In the genomic region with DNA sequence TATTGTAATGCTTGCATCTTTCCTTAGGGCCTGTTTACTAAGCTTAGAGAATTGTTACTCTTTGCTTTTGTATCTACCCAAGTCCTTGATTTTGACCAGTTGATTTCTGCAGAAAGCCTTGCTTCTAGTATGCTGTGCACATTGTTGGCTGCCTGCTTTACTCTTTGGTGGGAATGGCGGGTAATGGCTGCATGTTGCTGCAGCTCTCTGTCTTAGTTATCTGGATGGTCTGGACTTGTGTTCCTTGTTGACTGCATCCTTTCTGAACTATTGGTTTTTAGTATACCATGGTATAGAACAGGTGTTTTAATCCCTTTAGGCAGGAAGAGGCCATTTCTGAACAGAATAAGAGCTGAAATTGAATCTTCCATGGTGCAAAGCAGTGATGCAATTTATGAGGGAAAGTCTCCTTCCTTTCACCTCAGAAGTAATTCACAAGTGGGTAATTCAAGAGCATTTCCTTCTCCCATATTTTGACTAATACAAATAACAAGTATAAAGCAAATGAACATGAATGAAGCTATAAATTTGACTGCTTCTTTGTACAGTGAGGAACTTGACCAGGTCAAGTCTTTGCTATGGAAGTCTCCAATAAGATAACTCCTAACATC, we compare ENCODE assay signal across 23 cellular contexts.
"Had no signal": no experiment of that assay in that cellular context is flagged by ENCODE, and none has a peak within 500 bp of the region (broad histone marks: within the 10 kb centered on the region; RNA-seq: fewer than 3 reads in every experiment).

No MANE protein-coding gene starts in this region.

- H3K36me3 Mint-ChIP-seq: naive B cell; stimulated activated naive B cell treated with anti-CD40 and anti-IgM and Interleukin-4, amounts not matched to agents 10 μg/mL and 1 μg/mL and 100 μg/mL, for 72 hours had no signal

- H3K9me3 Mint-ChIP-seq: stimulated activated naive B cell treated with anti-CD40 and anti-IgM and Interleukin-4, amounts not matched to agents 10 μg/mL and 1 μg/mL and 100 μg/mL, for 72 hours had no signal

- H3K27ac Mint-ChIP-seq: naive B cell; nephron; stimulated activated naive B cell treated with anti-CD40 and anti-IgM and Interleukin-4, amounts not matched to agents 10 μg/mL and 1 μg/mL and 100 μg/mL, for 72 hours; stimulated activated naive CD8-positive, alpha-beta T cell treated with anti-CD3 and anti-CD28 coated beads, Interleukin-15, amount 100 ng/mL, for 72 hours had no signal

- H3K27ac ChIP-seq: coronary artery, hepatocyte, left ventricle myocardium inferior, neutrophil, sigmoid colon, skin epidermis, testis, tibial nerve, vagina had no signal

- H3K36me3 ChIP-seq: left ventricle myocardium inferior, neutrophil, sigmoid colon, upper lobe of right lung, vagina had no signal

- H3K4me1 ChIP-seq: left ventricle myocardium inferior, testis, tibial nerve, upper lobe of right lung, vagina had no signal

- H3K4me3 Mint-ChIP-seq: naive B cell; nephron; stimulated activated naive B cell treated with anti-CD40 and anti-IgM and Interleukin-4, amounts not matched to agents 10 μg/mL and 1 μg/mL and 100 μg/mL, for 72 hours; stimulated activated naive CD8-positive, alpha-beta T cell treated with anti-CD3 and anti-CD28 coated beads, Interleukin-15, amount 100 ng/mL, for 72 hours had no signal

- H3K4me3 ChIP-seq: coronary artery, hepatocyte, left ventricle myocardium inferior, lung, sigmoid colon, skin epidermis, testis, tibial nerve, upper lobe of right lung, vagina had no signal

- ATAC-seq: left cardiac atrium; stimulated activated naive B cell treated with anti-CD40 and anti-IgM and Interleukin-4, amounts not matched to agents 10 μg/mL and 1 μg/mL and 100 μg/mL, for 72 hours; stimulated activated naive CD8-positive, alpha-beta T cell treated with anti-CD3 and anti-CD28 coated beads, Interleukin-15, amount 100 ng/mL, for 72 hours; upper lobe of right lung had no signal

- H3K27me3 ChIP-seq: hepatocyte, neutrophil, sigmoid colon, testis, tibial nerve, upper lobe of right lung, vagina had no signal

- H3K27me3 Mint-ChIP-seq: stimulated activated naive B cell treated with anti-CD40 and anti-IgM and Interleukin-4, amounts not matched to agents 10 μg/mL and 1 μg/mL and 100 μg/mL, for 72 hours; stimulated activated naive CD8-positive, alpha-beta T cell treated with anti-CD3 and anti-CD28 coated beads, Interleukin-15, amount 100 ng/mL, for 72 hours had no signal

- H3K4me1 Mint-ChIP-seq: naive B cell; stimulated activated naive B cell treated with anti-CD40 and anti-IgM and Interleukin-4, amounts not matched to agents 10 μg/mL and 1 μg/mL and 100 μg/mL, for 72 hours; stimulated activated naive CD8-positive, alpha-beta T cell treated with anti-CD3 and anti-CD28 coated beads, Interleukin-15, amount 100 ng/mL, for 72 hours had no signal

- H3K9me3 ChIP-seq: neutrophil, testis, upper lobe of right lung, vagina had no signal

- DNase-seq: effector CD4-positive, alpha-beta T cell; head of caudate nucleus; kidney; left cardiac atrium; left ventricle myocardium inferior; mesenchymal stem cell; naive B cell; posterior cingulate gyrus; sigmoid colon; stimulated activated CD4-positive, alpha-beta T cell treated with anti-CD3 and anti-CD28 coated beads, Interleukin-2, amount 100 ng/mL, for 24 hours; stimulated activated CD4-positive, alpha-beta T cell treated with anti-CD3 and anti-CD28 coated beads, Interleukin-4, amount 100 ng/mL, for 4 hours; stimulated activated naive B cell treated with anti-CD40 and anti-IgM and Interleukin-4, amounts not matched to agents 10 μg/mL and 1 μg/mL and 100 μg/mL, for 72 hours; stimulated activated naive CD8-positive, alpha-beta T cell treated with anti-CD3 and anti-CD28 coated beads, Interleukin-15, amount 100 ng/mL, for 72 hours; testis; upper lobe of right lung had no signal
